23 cellular contexts compared by ENCODE assay signal in the genomic region with DNA sequence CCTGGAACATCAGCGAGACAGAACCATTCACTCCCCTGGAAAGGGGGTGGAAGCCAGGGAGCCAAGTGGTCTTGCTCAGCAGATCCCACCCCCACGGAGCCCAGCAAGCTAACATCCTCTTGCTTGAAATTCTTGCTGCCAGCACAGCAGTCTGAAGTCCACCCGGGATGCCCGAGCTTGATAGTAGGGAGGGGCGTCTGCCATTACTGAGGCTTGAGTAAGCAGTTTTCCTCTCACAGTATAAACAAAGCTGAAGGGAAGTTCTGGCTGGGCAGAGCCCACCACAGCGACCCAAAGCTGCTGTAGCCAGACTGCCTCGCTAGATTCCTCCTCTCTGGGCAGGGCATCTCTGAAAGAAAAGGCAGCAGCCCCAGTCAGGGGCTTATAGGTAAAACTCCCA.
A peak's percentile ranks its signal among the peaks of the same experiment; 100 is the strongest.
DNase-seq lines count a peak whose midpoint lies in the region; FAIRE-seq and TF ChIP-seq lines count a peak whose summit lies in the region.
"Had no signal": no experiment of that assay in that cellular context is flagged by ENCODE, and none has a peak within 500 bp of the region (broad histone marks: within the 10 kb centered on the region; RNA-seq: fewer than 3 reads in every experiment).

No MANE protein-coding gene starts in this region.

- H3K9me3 ChIP-seq in astrocyte (ENCODE audit: insufficient read depth, low read depth, low read length) (no peaks in the 10 kb centered on the region), BE2C (no peaks in the 10 kb centered on the region)
- H3K9me3 ChIP-seq: gastrocnemius medialis, lower lobe of right lung, pancreas, testis had no signal

- FAIRE-seq in astrocyte (lab: Jason Lieb, UNC), result no peak
- FAIRE-seq: pancreas had no signal

- H3K27ac Mint-ChIP-seq in HFFc6 (no peak overlapping the region; the same call in 1 of the 2 replicates), astrocyte (ENCODE audit: unreplicated experiment) (peak overlapping the region; percentile 76)
- H3K27ac Mint-ChIP-seq: activated CD4-positive, alpha-beta memory T cell treated with anti-CD3 and anti-CD28 coated beads for 36 hours; activated naive CD4-positive, alpha-beta T cell treated with anti-CD3 and anti-CD28 coated beads, Interleukin-2, amount 10 ng/mL, durations not matched to agents 7 days and 5 days; activated T-cell treated with anti-CD3 and anti-CD28 coated beads, Interleukin-2, amount 50 U/mL, for 24 hours; brain; dendritic cell treated with granulocyte-macrophage colony-stimulating factor and Interleukin-4, amounts not matched to agents 40 ng/mL and 50 ng/mL, for 4 days had no signal

- H2AFZ ChIP-seq in astrocyte (ENCODE audit: low read depth, low read length), result peak overlapping the region; percentile 64

- peak overlapping the region; percentile 13 for H3K27ac ChIP-seq in astrocyte (ENCODE audit: low read depth, low read length)
- H3K27ac ChIP-seq: C4-2B, epithelial cell of prostate, gastrocnemius medialis, lower lobe of right lung, pancreas, testis, VCaP had no signal

- CTCF ChIA-PET in GM10248 (lab: Yijun Ruan, JAX), result no interaction called here

- peak overlapping the region; percentile 59 for H3K4me2 ChIP-seq in astrocyte (ENCODE audit: low read length)

- no peaks in the 10 kb centered on the region for H3K79me2 ChIP-seq in astrocyte (ENCODE audit: insufficient read depth, low read length)

- POLR2A ChIA-PET in GM10248 (lab: Yijun Ruan, JAX), result no interaction called here

- peaks cover 12% of the 10 kb centered on the region for H3K4me1 ChIP-seq in astrocyte (ENCODE audit: insufficient read depth, low read length)
- H3K4me1 ChIP-seq in BE2C, result no peaks in the 10 kb centered on the region
- H3K4me1 ChIP-seq: gastrocnemius medialis, lower lobe of right lung, pancreas, testis had no signal

- peaks cover 24% of the 10 kb centered on the region; the same call in 1 of the 2 replicates for H3K4me1 Mint-ChIP-seq in HFFc6 (ENCODE audit: low read depth)
- peaks cover 13% of the 10 kb centered on the region for H3K4me1 Mint-ChIP-seq in astrocyte (ENCODE audit: low read depth, unreplicated experiment)
- H3K4me1 Mint-ChIP-seq: activated naive CD4-positive, alpha-beta T cell treated with anti-CD3 and anti-CD28 coated beads, Interleukin-2, amount 10 ng/mL, durations not matched to agents 7 days and 5 days had no signal

- H3K9me3 Mint-ChIP-seq in HFFc6 (peaks cover 15% of the 10 kb centered on the region; the same call in 1 of the 2 replicates), astrocyte (ENCODE audit: unreplicated experiment) (peaks cover 14% of the 10 kb centered on the region)

- no peak for DNase-seq in HFFc6
- DNase-seq in astrocyte (ENCODE audit: low read depth), result peak; percentile 47
- DNase-seq in kidney epithelial cell (ENCODE audit: low read depth), result peak; percentile 10
- peak; percentile 40 for DNase-seq in smooth muscle cell of the brain vasculature (ENCODE audit: low read depth, low spot score)
- DNase-seq in T-helper 9 cell, result no peak
- no peak for DNase-seq in BE2C
- no peak for DNase-seq in GM10248 (ENCODE audit: extremely low spot score)
- DNase-seq: activated CD4-positive, alpha-beta memory T cell treated with anti-CD3 and anti-CD28 coated beads for 36 hours; activated naive CD4-positive, alpha-beta T cell treated with anti-CD3 and anti-CD28 coated beads, Interleukin-2, amount 10 ng/mL, durations not matched to agents 7 days and 5 days; activated T-cell treated with anti-CD3 and anti-CD28 coated beads, Interleukin-2, amount 50 U/mL, for 24 hours; gastrocnemius medialis; KG1; lower lobe of right lung; NCI-H1048; NCI-H2029 treated with DMSO at 0.1 percent for 48 hours; NCI-H510A; testis had no signal

- peak overlapping the region; percentile 40 for H3K9ac ChIP-seq in astrocyte (ENCODE audit: low read length)

- H3K36me3 ChIP-seq in astrocyte (ENCODE audit: insufficient read depth, low read length) (no peaks in the 10 kb centered on the region), kidney epithelial cell (ENCODE audit: control insufficient read depth, insufficient read depth, low read length) (no peaks in the 10 kb centered on the region), BE2C (no peaks in the 10 kb centered on the region)
- H3K36me3 ChIP-seq: gastrocnemius medialis, lower lobe of right lung, pancreas had no signal

- no peaks in the 10 kb centered on the region for H3K27me3 ChIP-seq in astrocyte (ENCODE audit: insufficient read depth, low read length)
- no peaks in the 10 kb centered on the region for H3K27me3 ChIP-seq in kidney epithelial cell (ENCODE audit: control insufficient read depth, insufficient read depth, low read length)
- H3K27me3 ChIP-seq in BE2C, result no peaks in the 10 kb centered on the region
- H3K27me3 ChIP-seq: gastrocnemius medialis, pancreas, testis had no signal

- H3K4me3 ChIP-seq in astrocyte (ENCODE audit: insufficient read depth, low read depth, low read length) (no peak overlapping the region), kidney epithelial cell (ENCODE audit: low read depth, low read length) (no peak overlapping the region), BE2C (ENCODE audit: low read depth, low read length) (no peak overlapping the region)
- H3K4me3 ChIP-seq: gastrocnemius medialis, lower lobe of right lung, pancreas, testis had no signal

- TF ChIP-seq CTCF in HFFc6 (IDR thresholded peaks at IDR 0.05), result no peak
- TF ChIP-seq CTCF in astrocyte (IDR thresholded peaks at IDR 0.05; ENCODE audit: insufficient read depth, low read depth, low read length), result no peak
- TF ChIP-seq CTCF in kidney epithelial cell (IDR thresholded peaks at IDR 0.05; ENCODE audit: insufficient read depth, low read length, poor library complexity, severe bottlenecking), result no peak
- no peak for TF ChIP-seq CTCF in BE2C (IDR thresholded peaks at IDR 0.05; ENCODE audit: low read depth, low read length)
- no peak for TF ChIP-seq CTCF in GM10248 (IDR thresholded peaks at IDR 0.05; ENCODE audit: control extremely low read depth, extremely low read depth, low read depth, missing control alignments)

- H4K20me1 ChIP-seq in astrocyte (ENCODE audit: insufficient read depth, low read length), result no peaks in the 10 kb centered on the region

- H3K27me3 Mint-ChIP-seq in HFFc6 (ENCODE audit: insufficient read depth) (no peaks in the 10 kb centered on the region; the same call in none of the 2 replicates), astrocyte (ENCODE audit: low read depth, unreplicated experiment) (no peaks in the 10 kb centered on the region)
- H3K27me3 Mint-ChIP-seq: activated CD4-positive, alpha-beta memory T cell treated with anti-CD3 and anti-CD28 coated beads for 36 hours; activated naive CD4-positive, alpha-beta T cell treated with anti-CD3 and anti-CD28 coated beads, Interleukin-2, amount 10 ng/mL, durations not matched to agents 7 days and 5 days; activated T-cell treated with anti-CD3 and anti-CD28 coated beads, Interleukin-2, amount 50 U/mL, for 24 hours; dendritic cell treated with granulocyte-macrophage colony-stimulating factor and Interleukin-4, amounts not matched to agents 40 ng/mL and 50 ng/mL, for 4 days had no signal

- H3K36me3 Mint-ChIP-seq in HFFc6 (ENCODE audit: low read depth), result no peaks in the 10 kb centered on the region; the same call in 1 of the 2 replicates
- H3K36me3 Mint-ChIP-seq in astrocyte (ENCODE audit: low read depth, unreplicated experiment), result no peaks in the 10 kb centered on the region
- H3K36me3 Mint-ChIP-seq: activated CD4-positive, alpha-beta memory T cell treated with anti-CD3 and anti-CD28 coated beads for 36 hours; activated naive CD4-positive, alpha-beta T cell treated with anti-CD3 and anti-CD28 coated beads, Interleukin-2, amount 10 ng/mL, durations not matched to agents 7 days and 5 days; brain had no signal

- peak overlapping the region; percentile 44; the same call in 1 of the 2 replicates for H3K4me3 Mint-ChIP-seq in HFFc6
- H3K4me3 Mint-ChIP-seq in astrocyte (ENCODE audit: unreplicated experiment), result no peak overlapping the region
- H3K4me3 Mint-ChIP-seq: activated CD4-positive, alpha-beta memory T cell treated with anti-CD3 and anti-CD28 coated beads for 36 hours; activated naive CD4-positive, alpha-beta T cell treated with anti-CD3 and anti-CD28 coated beads, Interleukin-2, amount 10 ng/mL, durations not matched to agents 7 days and 5 days; activated T-cell treated with anti-CD3 and anti-CD28 coated beads, Interleukin-2, amount 50 U/mL, for 24 hours; brain; dendritic cell treated with granulocyte-macrophage colony-stimulating factor and Interleukin-4, amounts not matched to agents 40 ng/mL and 50 ng/mL, for 4 days had no signal

Comparison
In these comparisons a context has a peak if more than half of its experiments do, and no peak if none do; other contexts are left out.
1. DNase-seq: peak in astrocyte (single experiment), kidney epithelial cell (single experiment) and smooth muscle cell of the brain vasculature (single experiment); none in HFFc6 (single experiment), T-helper 9 cell (single experiment), BE2C (single experiment) and GM10248 (single experiment).